Comparison of ENCODE assay signal across 4 cellular contexts in the genomic region with DNA sequence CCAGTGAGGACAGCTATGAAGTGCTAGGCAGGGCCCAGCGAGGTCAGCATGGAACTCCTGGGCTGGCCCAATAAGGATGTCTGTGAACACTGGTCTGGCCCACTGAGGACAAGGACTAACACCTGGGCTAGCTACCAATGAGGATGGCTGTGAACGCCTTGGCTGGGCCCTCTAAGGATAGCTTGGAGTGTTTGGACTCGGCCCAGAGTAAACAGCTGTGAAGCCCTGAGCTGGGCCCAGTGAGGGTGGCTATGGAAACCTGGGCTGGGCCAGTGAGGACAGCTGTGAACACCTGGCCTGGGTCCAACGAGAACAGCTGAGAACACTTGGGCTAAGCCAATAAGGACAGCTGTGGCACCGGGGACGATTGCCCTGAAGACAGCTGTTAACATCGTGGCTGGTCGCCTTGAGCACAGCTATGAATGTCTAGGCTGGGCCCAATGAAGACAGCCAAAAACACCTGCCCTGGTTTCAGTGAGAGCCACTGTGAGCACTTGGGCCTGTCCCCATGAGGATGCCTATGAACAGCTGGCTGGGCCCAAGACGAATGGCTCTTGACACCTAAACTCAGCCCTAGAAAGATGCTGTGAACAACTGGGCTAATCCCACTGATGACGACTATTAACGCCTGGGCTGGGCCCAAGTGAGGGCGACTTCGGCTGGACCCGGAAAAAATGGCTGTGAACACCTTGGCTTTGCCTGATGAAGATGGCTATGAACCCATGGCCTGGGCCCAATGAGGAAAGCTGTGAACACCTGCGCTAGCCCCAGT. TPM values are rescaled to one million over a fixed set of nuclear protein-coding genes. Genes with fewer than 3 reads are reported as not detected.
"Had no signal": no experiment of that assay in that cellular context is flagged by ENCODE, and none has a peak within 500 bp of the region (broad histone marks: within the 10 kb centered on the region; RNA-seq: fewer than 3 reads in every experiment).

No MANE protein-coding gene starts in this region.

RNA-seq across cellular contexts. Expression of gene FAM153A, which starts 18.8 kb away (rescaled TPM):
- total RNA-seq: glomerular endothelial cell, kidney epithelial cell, osteocyte, pulmonary artery endothelial cell had no signal
